In the genomic region with DNA sequence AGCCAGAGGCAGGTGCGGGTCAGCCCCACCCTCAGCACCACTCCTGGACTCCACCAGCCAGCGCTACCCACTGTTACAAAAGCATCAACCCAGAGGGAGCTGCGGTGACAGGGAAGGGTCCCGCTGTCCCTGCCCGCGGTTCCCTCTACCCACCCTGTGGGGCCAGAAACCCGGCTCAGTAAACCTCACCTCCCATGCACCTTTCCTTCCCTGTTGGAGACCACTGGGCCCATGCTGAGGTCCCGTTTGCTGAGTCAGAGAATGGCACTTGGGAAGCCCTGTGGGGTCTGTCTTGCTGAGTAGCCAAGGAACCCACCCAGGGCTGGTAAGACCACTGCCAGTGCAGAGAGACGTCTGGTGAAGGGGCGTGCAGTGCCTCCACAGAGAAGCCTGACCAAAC, we compare ENCODE assay signal across 25 cellular contexts. TPM values are rescaled to one million over a fixed set of nuclear protein-coding genes. Genes with fewer than 3 reads are reported as not detected.
DNase-seq lines count a peak whose midpoint lies in the region; ATAC-seq, FAIRE-seq and TF ChIP-seq lines count a peak whose summit lies in the region.
"Had no signal": no experiment of that assay in that cellular context is flagged by ENCODE, and none has a peak within 500 bp of the region (broad histone marks: within the 10 kb centered on the region; RNA-seq: fewer than 3 reads in every experiment).

No MANE protein-coding gene starts in this region.

- H3K4me3 ChIP-seq in HEK293 (ENCODE audit: low read depth, low read length) (no peak overlapping the region), H1 (ENCODE audit: extremely low read depth in 1 of 4, insufficient read depth in 2 of 4, low read depth in 3 of 4, low read length in 4 of 4) (no peak overlapping the region), A673 (ENCODE audit: low read depth, low read length, poor library complexity, severe bottlenecking) (no peak overlapping the region)
- H3K4me3 ChIP-seq: A549 had no signal

- H3K18ac ChIP-seq in H1 (ENCODE audit: extremely low read depth, low read length) = no peak overlapping the region

- no peak overlapping the region for H3K9ac ChIP-seq in H1 (replicated peaks in 1 of 4; ENCODE audit: extremely low read depth in 1 of 4, low read depth in 3 of 4, low read length in 3 of 4)

- H3K4me2 ChIP-seq in H1 (ENCODE audit: insufficient read depth in 1 of 2, low read depth in 2 of 2, low read length in 2 of 2) = no peak overlapping the region
- H3K4me2 ChIP-seq: A549 had no signal

- no peak for TF ChIP-seq POLR2A in H1 (IDR thresholded peaks at IDR 0.05; ENCODE audit: control extremely low read depth in 1 of 2, low read depth in 2 of 2, low read length in 2 of 2)

- no peak overlapping the region for H2AFZ ChIP-seq in H1 (ENCODE audit: low read length)

- no peak overlapping the region for H2AK5ac ChIP-seq in H1 (ENCODE audit: low read depth, low read length)

- no peaks in the 10 kb centered on the region for H3K4me1 ChIP-seq in HEK293 (ENCODE audit: control insufficient read depth, insufficient read depth, low read length)
- peaks cover 0 to 2% (median 0%) of the 10 kb centered on the region in 4 experiments; a peak in 1 of 7 replicates for H3K4me1 ChIP-seq in H1 (replicated peaks in 1 of 4; ENCODE audit: control insufficient read depth in 3 of 4, insufficient read depth in 4 of 4, low read length in 3 of 4)
- H3K4me1 ChIP-seq in A673 (ENCODE audit: insufficient read depth, low read length, poor library complexity, severe bottlenecking) = peaks cover 6% of the 10 kb centered on the region
- H3K4me1 ChIP-seq: A549 had no signal

- FAIRE-seq in H1 (lab: Jason Lieb, UNC) = no peak
- FAIRE-seq: A549, GM12891, GM18507 had no signal

- no peak for TF ChIP-seq CTCF in HEK293 (tag by site-specific recombination; IDR thresholded peaks at IDR 0.05)
- TF ChIP-seq CTCF in H1 (IDR thresholded peaks at IDR 0.05; ENCODE audit: control extremely low read depth in 1 of 3, insufficient read depth in 1 of 3, low read depth in 1 of 3, low read length in 3 of 3) = no peak
- TF ChIP-seq CTCF in A673 (conservative IDR thresholded peaks at IDR 0.05; ENCODE audit: low read depth, low read length) = no peak

- no peak overlapping the region; the same call in 1 of the 2 replicates for H2BK15ac ChIP-seq in H1 (ENCODE audit: low read length)

- no peak overlapping the region for H2BK20ac ChIP-seq in H1 (ENCODE audit: low read length)

- BruUV-seq in A673 (replicated peaks; lab: Mats Ljungman, UMichigan) = no TSS peak

- peaks cover 25% of the 10 kb centered on the region for H3K79me1 ChIP-seq in H1 (ENCODE audit: low read depth, low read length)

- DNase-seq in Right ventricle myocardium inferior (ENCODE audit: missing footprints) = peak; percentile 39
- no peak for DNase-seq in left ventricle myocardium superior
- DNase-seq in H1 (ENCODE audit: low read depth in 1 of 2, low spot score in 2 of 2) = no peak
- DNase-seq in anterior cingulate cortex (lab: John Stamatoyannopoulos, UW) = no peak
- DNase-seq in NCI-H1105 treated with DMSO at 0.1 percent for 48 hours (lab: John Stamatoyannopoulos, UW) = no peak
- DNase-seq in A673 (ENCODE audit: low spot score) = no peak
- DNase-seq: 8988T; C1 segment of cervical spinal cord; Calu3; CD4-positive, alpha-beta memory T cell; COR-L47; DMS53; DMS79 treated with DMSO at 0.1 percent for 48 hours; GF-D8; H9; HFFc6 had no signal

- H3K27ac ChIP-seq in HEK293 (ENCODE audit: extremely low read depth, low read depth, low read length) = no peak overlapping the region
- H3K27ac ChIP-seq in H1 (ENCODE audit: low read depth, low read length) = no peak overlapping the region
- no peak overlapping the region for H3K27ac ChIP-seq in A673 (ENCODE audit: low read depth, low read length, poor library complexity, severe bottlenecking)
- H3K27ac ChIP-seq: A549 had no signal

- no peak overlapping the region for H2BK120ac ChIP-seq in H1 (replicated peaks; ENCODE audit: low read depth, low read length)

- no peak for TF ChIP-seq RAD21 in H1 (IDR thresholded peaks at IDR 0.05 in 1 of 2, conservative IDR thresholded peaks at IDR 0.05 in 1 of 2; ENCODE audit: low read depth in 2 of 2, low read length in 2 of 2)

- H2BK12ac ChIP-seq in H1 (ENCODE audit: low read depth, low read length) = no peak overlapping the region

- H3K23ac ChIP-seq in H1 (ENCODE audit: insufficient read length) = no peak overlapping the region

- H2BK5ac ChIP-seq in H1 (ENCODE audit: low read depth, low read length) = peak overlapping the region; percentile 24; the same call in 1 of the 2 replicates

- H4K91ac ChIP-seq in H1 (replicated peaks; ENCODE audit: insufficient read length, low read length) = no peak overlapping the region

- POLR2A ChIA-PET in HEK293 (lab: Yijun Ruan, JAX) (no interaction called here), H1 (lab: Charles Lee; ENCODE audit: partially characterized antibody) (no interaction called here), A673 (lab: Charles Lee; ENCODE audit: low non-redundant PET) (no interaction called here)

- peaks cover 0 to 42% of the 10 kb centered on the region in 2 experiments; a peak in 1 of 4 replicates for H3K79me2 ChIP-seq in H1 (ENCODE audit: control insufficient read depth in 1 of 2, insufficient read depth in 2 of 2, low read length in 2 of 2)

- intact Hi-C loops in Right ventricle myocardium inferior (cut with DNase I) (loop anchor here (2.0 kb wide), 1 partner anchor 20 kb away; no protein-coding TSS in a partner anchor), left ventricle myocardium superior (cut with micrococcal nuclease) (no loop called here), A673 (cut with micrococcal nuclease; ENCODE audit: unreplicated experiment) (no loop called here)

- H3K27me3 ChIP-seq in H1 (replicated peaks in 1 of 4; ENCODE audit: control insufficient read depth in 3 of 4, extremely low read depth in 1 of 4, insufficient read depth in 3 of 4, low read length in 3 of 4) = no peaks in the 10 kb centered on the region
- no peaks in the 10 kb centered on the region for H3K27me3 ChIP-seq in A673 (replicated peaks; ENCODE audit: insufficient read depth, low read depth, low read length, poor library complexity)

- H3K36me3 ChIP-seq in HEK293 (ENCODE audit: control insufficient read depth in 2 of 2, insufficient read depth in 1 of 2, low read length in 2 of 2) (peaks cover 0 to 14% of the 10 kb centered on the region in 2 experiments; a peak in 1 of 3 replicates), H1 (ENCODE audit: control insufficient read depth in 2 of 4, insufficient read depth in 4 of 4, low read length in 3 of 4) (no peaks in the 10 kb centered on the region), A673 (ENCODE audit: insufficient read depth, low read length, poor library complexity, severe bottlenecking) (no peaks in the 10 kb centered on the region)

- H3K23me2 ChIP-seq in H1 (ENCODE audit: low read depth, low read length) = no peaks in the 10 kb centered on the region

- no peak for TF ChIP-seq EP300 in H1 (IDR thresholded peaks at IDR 0.05; ENCODE audit: borderline replicate concordance in 1 of 2, low read depth in 2 of 2, low read length in 2 of 2)

- H4K5ac ChIP-seq in H1 (ENCODE audit: insufficient read length, low read depth, low read length) = no peak overlapping the region

- ATAC-seq in Right ventricle myocardium inferior = no peak
- no peak for ATAC-seq in left ventricle myocardium superior
- ATAC-seq: A549, HCT116 had no signal

- peak overlapping the region; percentile 43; the same call in 1 of the 2 replicates for H4K8ac ChIP-seq in H1 (ENCODE audit: extremely low read depth, insufficient read depth, low read length)

- no peaks in the 10 kb centered on the region for H3K9me3 ChIP-seq in HEK293 (ENCODE audit: control insufficient read depth, insufficient read depth, low read depth, low read length)
- no peaks in the 10 kb centered on the region for H3K9me3 ChIP-seq in H1 (ENCODE audit: insufficient read depth in 2 of 2, low read depth in 1 of 2, low read length in 1 of 2)
- no peaks in the 10 kb centered on the region for H3K9me3 ChIP-seq in A673 (ENCODE audit: low read depth, low read length, poor library complexity, severe bottlenecking)
- H3K9me3 ChIP-seq: A549 had no signal

- 83% methylated on average over 10 of the region's 10 CpGs; no CpG with 5 or more reads in 1 of the 2 experiments for WGBS in H1 (ENCODE audit: extremely low coverage in 1 of 2, insufficient coverage in 1 of 2, insufficient read length in 1 of 2, insufficient replicate concordance in 2 of 2, low coverage in 1 of 2, low lambda C conversion rate in 2 of 2, missing lambda C conversion rate in 1 of 2), 2 experiments

- no peak overlapping the region for H3K56ac ChIP-seq in H1 (replicated peaks; ENCODE audit: insufficient read length, low read depth, low read length)

- peaks cover 2 to 11% of the 10 kb centered on the region in 2 experiments for H4K20me1 ChIP-seq in H1 (replicated peaks in 1 of 2; ENCODE audit: control insufficient read depth in 1 of 2, insufficient read depth in 2 of 2, low read length in 2 of 2)

- H3K4ac ChIP-seq in H1 (replicated peaks; ENCODE audit: insufficient read length, low read depth, low read length) = no peak overlapping the region

- H3K14ac ChIP-seq in H1 (ENCODE audit: insufficient read length) = no peak overlapping the region

- CTCF ChIA-PET in HEK293 (lab: Yijun Ruan, JAX) (interaction anchor here (0.6 kb wide), 1 partner anchor 30 kb away, joined by 3 read pairs; no protein-coding TSS in a partner anchor), H1 (lab: Charles Lee; ENCODE audit: partially characterized antibody) (interaction anchor here (0.6 to 1.2 kb wide), 2 partner anchors 8 to 23 kb away, joined by 3 read pairs; no protein-coding TSS in a partner anchor), A673 (lab: Charles Lee) (no interaction called here)

RNA-seq across cellular contexts. Expression of a gene that starts 42.1 kb away (rescaled TPM):
- total RNA-seq in Right ventricle myocardium inferior = 48.7 TPM
- total RNA-seq in left ventricle myocardium superior = 52.8 TPM
- 18.3 and 18.6 TPM in 2 replicates for total RNA-seq in H1 (2021; fragmentation: NEBNext Ultra II Directional; extraction: Animal tissue kit (Norgen Biotek cat#: 25700))
- 28.2 and 28.5 TPM in 2 replicates for polyA plus RNA-seq in H1 (2011; rRNA removed)
- polyA plus RNA-seq in H1 (2011; cell fraction: cytosol; rRNA removed) = 37.2 TPM
- 34.8 TPM for polyA plus RNA-seq in H1 (2011; cell fraction: nucleus; rRNA removed)
- 15.1 to 24.8 TPM (median 22.8 TPM) in 4 replicates for polyA plus RNA-seq in H1 (2012, experiment 1 of 2)
- 22.6 TPM for polyA plus RNA-seq in H1 (2012, experiment 2 of 2)
- 9.6 TPM for polyA plus RNA-seq in H1 (2013, experiment 1 of 2)
- polyA plus RNA-seq in H1 (2013, experiment 2 of 2) = 9.7 TPM
- polyA minus RNA-seq in H1 (2011; rRNA and poly(A)+ RNA removed) = 33.6 and 38.3 TPM in 2 replicates
- 17.2 TPM for polyA minus RNA-seq in H1 (2011; cell fraction: cytosol; rRNA and poly(A)+ RNA removed)
- polyA minus RNA-seq in H1 (2011; cell fraction: nucleus; rRNA and poly(A)+ RNA removed) = 14.7 TPM
- 14.5 and 14.7 TPM in 2 replicates for total RNA-seq in A673 (2021)

RNA-seq across cellular contexts. Expression of a gene that starts 43.4 kb away (rescaled TPM):
- total RNA-seq in Right ventricle myocardium inferior (10.5 TPM), left ventricle myocardium superior (7.7 TPM), A673 (2021) (0.70 and 1.9 TPM in 2 replicates)
- 2.1 and 2.8 TPM in 2 replicates for total RNA-seq in H1 (2021; fragmentation: NEBNext Ultra II Directional; extraction: Animal tissue kit (Norgen Biotek cat#: 25700))
- polyA plus RNA-seq in H1 (2011; rRNA removed) = 3.6 and 4.1 TPM in 2 replicates
- polyA plus RNA-seq in H1 (2011; cell fraction: cytosol; rRNA removed) = 2.4 TPM
- polyA plus RNA-seq in H1 (2011; cell fraction: nucleus; rRNA removed) = 4.9 TPM
- 2.1 to 5.2 TPM (median 4.3 TPM) in 4 replicates for polyA plus RNA-seq in H1 (2012, experiment 1 of 2)
- 1.3 TPM for polyA plus RNA-seq in H1 (2012, experiment 2 of 2)
- 1.7 TPM for polyA plus RNA-seq in H1 (2013, experiment 1 of 2)
- 2.1 TPM for polyA plus RNA-seq in H1 (2013, experiment 2 of 2)
- polyA minus RNA-seq in H1 (2011; rRNA and poly(A)+ RNA removed) = 0.90 and 5.2 TPM in 2 replicates
- 2.0 TPM for polyA minus RNA-seq in H1 (2011; cell fraction: cytosol; rRNA and poly(A)+ RNA removed)
- 1.7 TPM for polyA minus RNA-seq in H1 (2011; cell fraction: nucleus; rRNA and poly(A)+ RNA removed)

RNA-seq across cellular contexts. Expression of a gene that starts 56.4 kb away (rescaled TPM):
- total RNA-seq in Right ventricle myocardium inferior (not detected), left ventricle myocardium superior (not detected), A673 (2021) (not detected in 2 replicates)
- not detected in 2 replicates for total RNA-seq in H1 (2021; fragmentation: NEBNext Ultra II Directional; extraction: Animal tissue kit (Norgen Biotek cat#: 25700))
- not detected in 2 replicates for polyA plus RNA-seq in H1 (2011; rRNA removed)
- polyA plus RNA-seq in H1 (2011; cell fraction: cytosol; rRNA removed) = not detected
- not detected for polyA plus RNA-seq in H1 (2011; cell fraction: nucleus; rRNA removed)
- 0.27 TPM in 1 of 4 replicates, not detected in the others for polyA plus RNA-seq in H1 (2012, experiment 1 of 2)
- not detected for polyA plus RNA-seq in H1 (2012, experiment 2 of 2)
- polyA plus RNA-seq in H1 (2013, experiment 1 of 2) = not detected
- not detected for polyA plus RNA-seq in H1 (2013, experiment 2 of 2)
- polyA minus RNA-seq in H1 (2011; rRNA and poly(A)+ RNA removed) = not detected in 2 replicates
- polyA minus RNA-seq in H1 (2011; cell fraction: cytosol; rRNA and poly(A)+ RNA removed) = not detected
- not detected for polyA minus RNA-seq in H1 (2011; cell fraction: nucleus; rRNA and poly(A)+ RNA removed)
- total RNA-seq: Calu3; CD4-positive, alpha-beta memory T cell; Daoy; G401; H4; H9; HFFc6 had no signal
- polyA plus RNA-seq: A549, BJ had no signal
